In genomic region chr2:239440511-239440959, GRCh38 we compare ENCODE assay signal across 11 cellular contexts. TPM values are rescaled to one million over a fixed set of nuclear protein-coding genes. Genes with fewer than 3 reads are reported as not detected.
A peak's percentile ranks its signal among the peaks of the same experiment; 100 is the strongest.
DNase-seq lines count a peak whose midpoint lies in the region; ATAC-seq, FAIRE-seq and TF ChIP-seq lines count a peak whose summit lies in the region.
"Had no signal": no experiment of that assay in that cellular context is flagged by ENCODE, and none has a peak within 500 bp of the region (broad histone marks: within the 10 kb centered on the region; RNA-seq: fewer than 3 reads in every experiment).

No MANE protein-coding gene starts in this region.

- TF ChIP-seq POLR2A in H1 (IDR thresholded peaks at IDR 0.05; ENCODE audit: control extremely low read depth in 1 of 2, low read depth in 2 of 2, low read length in 2 of 2) (no peak), H54 (IDR thresholded peaks at IDR 0.05; ENCODE audit: low read depth, low read length) (no peak)

- H3K56ac ChIP-seq in H1 (replicated peaks; ENCODE audit: insufficient read length, low read depth, low read length): no peak overlapping the region

- H2BK5ac ChIP-seq in H1 (ENCODE audit: low read depth, low read length): no peak overlapping the region

- H3K23me2 ChIP-seq in H1 (ENCODE audit: low read depth, low read length): no peaks in the 10 kb centered on the region

- H3K4me1 Mint-ChIP-seq in naive thymus-derived CD8-positive, alpha-beta T cell: peaks cover 11 to 28% (median 23%) of the 10 kb centered on the region in 4 donors
- peaks cover 9% of the 10 kb centered on the region for H3K4me1 Mint-ChIP-seq in T-helper 2 cell treated with Interferon-gamma antibody and Interleukin-4, amounts not matched to agents 5 μg/mL and 100 μg/mL, for 36 hours (ENCODE audit: low read depth)
- peaks cover 4% of the 10 kb centered on the region for H3K4me1 Mint-ChIP-seq in activated T-helper 2 cell treated with anti-CD3 and anti-CD28 coated beads, Interferon-gamma antibody, Interleukin-2, Interleukin-4, amounts not matched to agents 10 μg/mL and 5 μg/mL and 100 μg/mL, durations not matched to agents 14 hours and 24 hours and 36 hours (ENCODE audit: low read depth)

- CTCF ChIA-PET in H1 (lab: Charles Lee; ENCODE audit: partially characterized antibody): no interaction called here

- 10% methylated on average over 18 of the region's 18 CpGs; no CpG with 5 or more reads in 1 of the 2 experiments for WGBS in H1 (ENCODE audit: extremely low coverage in 1 of 2, insufficient coverage in 1 of 2, insufficient read length in 1 of 2, insufficient replicate concordance in 2 of 2, low coverage in 1 of 2, low lambda C conversion rate in 2 of 2, missing lambda C conversion rate in 1 of 2), 2 experiments

- peak overlapping the region; percentile 88 to 98 (median 95) for H3K4me2 ChIP-seq in BLaER1 treated with 17β-estradiol and CSF1 and Interleukin-3, amounts not matched to agents 10 nM and 100 nM
- H3K4me2 ChIP-seq in H1 (ENCODE audit: insufficient read depth in 1 of 2, low read depth in 2 of 2, low read length in 2 of 2): peak overlapping the region; percentile 41 to 71

- intact Hi-C loops in activated T-helper 2 cell treated with anti-CD3 and anti-CD28 coated beads, Interferon-gamma antibody, Interleukin-2, Interleukin-4, amounts not matched to agents 10 μg/mL and 5 μg/mL and 100 μg/mL, durations not matched to agents 14 hours and 24 hours and 36 hours (cut with micrococcal nuclease): no loop called here

- peak overlapping the region in 3 of 10 donors; percentile 66 to 79 (median 66) for H3K27ac Mint-ChIP-seq in naive thymus-derived CD8-positive, alpha-beta T cell
- no peak overlapping the region for H3K27ac Mint-ChIP-seq in T-helper 2 cell treated with Interferon-gamma antibody and Interleukin-4, amounts not matched to agents 5 μg/mL and 100 μg/mL, for 36 hours
- no peak overlapping the region for H3K27ac Mint-ChIP-seq in activated T-helper 2 cell treated with anti-CD3 and anti-CD28 coated beads, Interferon-gamma antibody, Interleukin-2, Interleukin-4, amounts not matched to agents 10 μg/mL and 5 μg/mL and 100 μg/mL, durations not matched to agents 14 hours and 24 hours and 36 hours

- no peaks in the 10 kb centered on the region for H3K79me2 ChIP-seq in H1 (ENCODE audit: control insufficient read depth in 1 of 2, insufficient read depth in 2 of 2, low read length in 2 of 2)

- H3K9me3 ChIP-seq in BLaER1 treated with 17β-estradiol and CSF1 and Interleukin-3, amounts not matched to agents 10 nM and 100 nM (replicated peaks in 1 of 11): peaks cover 9 to 28% (median 17%) of the 10 kb centered on the region in 11 experiments; a peak in 20 of 22 replicates
- peaks cover 0 to 6% of the 10 kb centered on the region in 2 experiments; a peak in 2 of 4 replicates for H3K9me3 ChIP-seq in H1 (ENCODE audit: insufficient read depth in 2 of 2, low read depth in 1 of 2, low read length in 1 of 2)
- H3K9me3 ChIP-seq: BE2C had no signal

- TF ChIP-seq CTCF in H1 (IDR thresholded peaks at IDR 0.05; ENCODE audit: control extremely low read depth in 1 of 3, insufficient read depth in 1 of 3, low read depth in 1 of 3, low read length in 3 of 3): no peak

- H2AK5ac ChIP-seq in H1 (ENCODE audit: low read depth, low read length): no peak overlapping the region

- H2BK20ac ChIP-seq in H1 (ENCODE audit: low read length): no peak overlapping the region

- H3K27me3 Mint-ChIP-seq in naive thymus-derived CD8-positive, alpha-beta T cell: peaks cover 12 to 47% (median 16%) of the 10 kb centered on the region in 5 donors
- peaks cover 49% of the 10 kb centered on the region for H3K27me3 Mint-ChIP-seq in T-helper 2 cell treated with Interferon-gamma antibody and Interleukin-4, amounts not matched to agents 5 μg/mL and 100 μg/mL, for 36 hours (ENCODE audit: low read depth)
- peaks cover 44% of the 10 kb centered on the region for H3K27me3 Mint-ChIP-seq in activated T-helper 2 cell treated with anti-CD3 and anti-CD28 coated beads, Interferon-gamma antibody, Interleukin-2, Interleukin-4, amounts not matched to agents 10 μg/mL and 5 μg/mL and 100 μg/mL, durations not matched to agents 14 hours and 24 hours and 36 hours (ENCODE audit: low read depth)

- H4K91ac ChIP-seq in H1 (replicated peaks; ENCODE audit: insufficient read length, low read length): no peak overlapping the region

- H4K8ac ChIP-seq in H1 (ENCODE audit: extremely low read depth, insufficient read depth, low read length): no peak overlapping the region

- POLR2A ChIA-PET in H1 (lab: Charles Lee; ENCODE audit: partially characterized antibody): no interaction called here
- POLR2A ChIA-PET in naive thymus-derived CD8-positive, alpha-beta T cell (lab: Charles Lee): interaction anchor here (1.2 kb wide), 1 partner anchor 39 kb away, joined by 3 read pairs; the partner anchor contains the start of gene HDAC4

- no peaks in the 10 kb centered on the region for H3K36me3 Mint-ChIP-seq in naive thymus-derived CD8-positive, alpha-beta T cell
- no peaks in the 10 kb centered on the region for H3K36me3 Mint-ChIP-seq in T-helper 2 cell treated with Interferon-gamma antibody and Interleukin-4, amounts not matched to agents 5 μg/mL and 100 μg/mL, for 36 hours (ENCODE audit: low read depth)
- H3K36me3 Mint-ChIP-seq in activated T-helper 2 cell treated with anti-CD3 and anti-CD28 coated beads, Interferon-gamma antibody, Interleukin-2, Interleukin-4, amounts not matched to agents 10 μg/mL and 5 μg/mL and 100 μg/mL, durations not matched to agents 14 hours and 24 hours and 36 hours (ENCODE audit: low read depth): no peaks in the 10 kb centered on the region

- H2BK120ac ChIP-seq in H1 (replicated peaks; ENCODE audit: low read depth, low read length): no peak overlapping the region

- H3K79me1 ChIP-seq in H1 (ENCODE audit: low read depth, low read length): no peaks in the 10 kb centered on the region

- DNase-seq in NCI-H2227 (lab: John Stamatoyannopoulos, UW; ENCODE audit: unreplicated experiment) (peak; percentile 41), H1 (ENCODE audit: low read depth in 1 of 2, low spot score in 2 of 2) (peak in 1 of 2 experiments; percentile 67), H54 (ENCODE audit: insufficient read length, low spot score) (no peak)
- peak in 1 of 10 donors; percentile 5 for DNase-seq in naive thymus-derived CD8-positive, alpha-beta T cell
- DNase-seq in effector CD8-positive, alpha-beta T cell (lab: John Stamatoyannopoulos, UW): no peak
- DNase-seq in T-helper 2 cell treated with Interferon-gamma antibody and Interleukin-4, amounts not matched to agents 5 μg/mL and 100 μg/mL, for 36 hours (ENCODE audit: low spot score): no peak
- no peak for DNase-seq in activated T-helper 2 cell treated with anti-CD3 and anti-CD28 coated beads, Interferon-gamma antibody, Interleukin-2, Interleukin-4, amounts not matched to agents 10 μg/mL and 5 μg/mL and 100 μg/mL, durations not matched to agents 14 hours and 24 hours and 36 hours (ENCODE audit: low spot score)
- DNase-seq: BE2C; NCI-H510A treated with DMSO at 0.1 percent for 48 hours; stimulated activated naive CD8-positive, alpha-beta T cell treated with anti-CD3 and anti-CD28 coated beads, Interleukin-15, Interleukin-2, amounts not matched to agents 100 U/mL and 50 U/mL, for 24 hours had no signal

- peak; percentile 36 for FAIRE-seq in H1 (lab: Jason Lieb, UNC)
- FAIRE-seq in H54 (lab: Jason Lieb, UNC): no peak

- H2BK12ac ChIP-seq in H1 (ENCODE audit: low read depth, low read length): no peak overlapping the region

- no peaks in the 10 kb centered on the region for H3K36me3 ChIP-seq in BLaER1 treated with 17β-estradiol and CSF1 and Interleukin-3, amounts not matched to agents 10 nM and 100 nM
- no peaks in the 10 kb centered on the region for H3K36me3 ChIP-seq in H1 (ENCODE audit: control insufficient read depth in 2 of 4, insufficient read depth in 4 of 4, low read length in 3 of 4)
- H3K36me3 ChIP-seq: BE2C had no signal

- no peak overlapping the region for H2BK15ac ChIP-seq in H1 (ENCODE audit: low read length)

- no peak overlapping the region for H3K23ac ChIP-seq in H1 (ENCODE audit: insufficient read length)

- no peak for TF ChIP-seq RAD21 in H1 (IDR thresholded peaks at IDR 0.05 in 1 of 2, conservative IDR thresholded peaks at IDR 0.05 in 1 of 2; ENCODE audit: low read depth in 2 of 2, low read length in 2 of 2)

- no peak for TF ChIP-seq EP300 in H1 (IDR thresholded peaks at IDR 0.05; ENCODE audit: borderline replicate concordance in 1 of 2, low read depth in 2 of 2, low read length in 2 of 2)

- H2AFZ ChIP-seq in H1 (ENCODE audit: low read length): peak overlapping the region; percentile 29

- H4K5ac ChIP-seq in H1 (ENCODE audit: insufficient read length, low read depth, low read length): no peak overlapping the region

- no peak overlapping the region; the same call in 1 of the 2 replicates for H3K18ac ChIP-seq in H1 (ENCODE audit: extremely low read depth, low read length)

- no peak overlapping the region for H3K4ac ChIP-seq in H1 (replicated peaks; ENCODE audit: insufficient read length, low read depth, low read length)

- H3K14ac ChIP-seq in H1 (ENCODE audit: insufficient read length): no peak overlapping the region

- H4K20me1 ChIP-seq in BLaER1 treated with 17β-estradiol and CSF1 and Interleukin-3, amounts not matched to agents 10 nM and 100 nM: no peaks in the 10 kb centered on the region
- no peaks in the 10 kb centered on the region for H4K20me1 ChIP-seq in H1 (replicated peaks in 1 of 2; ENCODE audit: control insufficient read depth in 1 of 2, insufficient read depth in 2 of 2, low read length in 2 of 2)

- H3K27ac ChIP-seq in BLaER1 treated with 17β-estradiol and CSF1 and Interleukin-3, amounts not matched to agents 10 nM and 100 nM: peak overlapping the region; percentile 67 to 87 (median 76)
- no peak overlapping the region for H3K27ac ChIP-seq in H1 (ENCODE audit: low read depth, low read length)

- no peaks in the 10 kb centered on the region for H3K9me3 Mint-ChIP-seq in naive thymus-derived CD8-positive, alpha-beta T cell
- no peaks in the 10 kb centered on the region for H3K9me3 Mint-ChIP-seq in T-helper 2 cell treated with Interferon-gamma antibody and Interleukin-4, amounts not matched to agents 5 μg/mL and 100 μg/mL, for 36 hours
- no peaks in the 10 kb centered on the region for H3K9me3 Mint-ChIP-seq in activated T-helper 2 cell treated with anti-CD3 and anti-CD28 coated beads, Interferon-gamma antibody, Interleukin-2, Interleukin-4, amounts not matched to agents 10 μg/mL and 5 μg/mL and 100 μg/mL, durations not matched to agents 14 hours and 24 hours and 36 hours

- peak overlapping the region; percentile 65 to 81 (median 77) for H3K9ac ChIP-seq in BLaER1 treated with 17β-estradiol and CSF1 and Interleukin-3, amounts not matched to agents 10 nM and 100 nM
- no peak overlapping the region for H3K9ac ChIP-seq in H1 (replicated peaks in 1 of 4; ENCODE audit: extremely low read depth in 1 of 4, low read depth in 3 of 4, low read length in 3 of 4)

- H3K27me3 ChIP-seq in BLaER1 treated with 17β-estradiol and CSF1 and Interleukin-3, amounts not matched to agents 10 nM and 100 nM: no peaks in the 10 kb centered on the region
- peaks cover 0 to 13% (median 5%) of the 10 kb centered on the region in 4 experiments; a peak in 4 of 7 replicates for H3K27me3 ChIP-seq in H1 (replicated peaks in 1 of 4; ENCODE audit: control insufficient read depth in 3 of 4, extremely low read depth in 1 of 4, insufficient read depth in 3 of 4, low read length in 3 of 4)

- peaks cover 75 to 97% (median 84%) of the 10 kb centered on the region in 10 experiments for H3K4me1 ChIP-seq in BLaER1 treated with 17β-estradiol and CSF1 and Interleukin-3, amounts not matched to agents 10 nM and 100 nM
- H3K4me1 ChIP-seq in H1 (replicated peaks in 1 of 4; ENCODE audit: control insufficient read depth in 3 of 4, insufficient read depth in 4 of 4, low read length in 3 of 4): peaks cover 0 to 14% (median 9%) of the 10 kb centered on the region in 4 experiments; a peak in 5 of 7 replicates
- H3K4me1 ChIP-seq: BE2C had no signal

- peak overlapping the region; percentile 75 to 87 (median 84) for H3K4me3 Mint-ChIP-seq in naive thymus-derived CD8-positive, alpha-beta T cell
- H3K4me3 Mint-ChIP-seq in T-helper 2 cell treated with Interferon-gamma antibody and Interleukin-4, amounts not matched to agents 5 μg/mL and 100 μg/mL, for 36 hours: no peak overlapping the region
- H3K4me3 Mint-ChIP-seq in activated T-helper 2 cell treated with anti-CD3 and anti-CD28 coated beads, Interferon-gamma antibody, Interleukin-2, Interleukin-4, amounts not matched to agents 10 μg/mL and 5 μg/mL and 100 μg/mL, durations not matched to agents 14 hours and 24 hours and 36 hours (ENCODE audit: low read depth): no peak overlapping the region

- ATAC-seq in naive thymus-derived CD8-positive, alpha-beta T cell: peak in 1 of 2 donors; percentile 8

- peak overlapping the region; percentile 52 to 65 (median 56) for H3K4me3 ChIP-seq in BLaER1 treated with 17β-estradiol and CSF1 and Interleukin-3, amounts not matched to agents 10 nM and 100 nM
- H3K4me3 ChIP-seq in H1 (ENCODE audit: extremely low read depth in 1 of 4, insufficient read depth in 2 of 4, low read depth in 3 of 4, low read length in 4 of 4): peak overlapping the region in 3 of 4 experiments; percentile 25 to 54 (median 32); a peak in 6 of 8 replicates

RNA-seq across cellular contexts. Expression of gene HDAC4, which starts 39.7 kb away (rescaled TPM):
- total RNA-seq in H1 (2021; fragmentation: NEBNext Ultra II Directional; extraction: Animal tissue kit (Norgen Biotek cat#: 25700)): 31.3 and 31.5 TPM in 2 replicates
- polyA plus RNA-seq in H1 (2011; rRNA removed): 15.4 and 31.2 TPM in 2 replicates
- polyA plus RNA-seq in H1 (2011; cell fraction: cytosol; rRNA removed): 14.3 TPM
- polyA plus RNA-seq in H1 (2011; cell fraction: nucleus; rRNA removed): 24.1 TPM
- polyA plus RNA-seq in H1 (2012, experiment 1 of 2): 9.7 to 17.8 TPM (median 12.6 TPM) in 4 replicates
- 5.0 TPM for polyA plus RNA-seq in H1 (2012, experiment 2 of 2)
- polyA plus RNA-seq in H1 (2013, experiment 1 of 2): 14.8 TPM
- polyA plus RNA-seq in H1 (2013, experiment 2 of 2): 12.6 TPM
- polyA minus RNA-seq in H1 (2011; rRNA and poly(A)+ RNA removed): 35.1 and 38.5 TPM in 2 replicates
- 26.3 TPM for polyA minus RNA-seq in H1 (2011; cell fraction: cytosol; rRNA and poly(A)+ RNA removed)
- 47.3 TPM for polyA minus RNA-seq in H1 (2011; cell fraction: nucleus; rRNA and poly(A)+ RNA removed)
- 10 to 100 TPM; 31.7 to 37.3 TPM for total RNA-seq in naive thymus-derived CD8-positive, alpha-beta T cell
- 10 to 100 TPM in 1 of 3 donors, 1 to 10 TPM in 2; 2.8 to 10.1 (median 8.0) TPM for polyA plus RNA-seq in naive thymus-derived CD8-positive, alpha-beta T cell
- total RNA-seq in activated T-helper 2 cell treated with anti-CD3 and anti-CD28 coated beads, Interferon-gamma antibody, Interleukin-2, Interleukin-4, amounts not matched to agents 10 μg/mL and 5 μg/mL and 100 μg/mL, durations not matched to agents 14 hours and 24 hours and 36 hours: 44.8 and 55.3 TPM in 2 replicates

Comparison
In these comparisons a context has a peak if more than half of its experiments do, and no peak if none do; other contexts are left out.
1. H3K9ac ChIP-seq: peak in BLaER1 treated with 17β-estradiol and CSF1 and Interleukin-3, amounts not matched to agents 10 nM and 100 nM (11 of 11); none in H1 (0 of 4).
2. H3K4me3 Mint-ChIP-seq: peak in naive thymus-derived CD8-positive, alpha-beta T cell (10 of 10); none in T-helper 2 cell treated with Interferon-gamma antibody and Interleukin-4, amounts not matched to agents 5 μg/mL and 100 μg/mL, for 36 hours (single experiment) and activated T-helper 2 cell treated with anti-CD3 and anti-CD28 coated beads, Interferon-gamma antibody, Interleukin-2, Interleukin-4, amounts not matched to agents 10 μg/mL and 5 μg/mL and 100 μg/mL, durations not matched to agents 14 hours and 24 hours and 36 hours (single experiment).